In the genomic region with DNA sequence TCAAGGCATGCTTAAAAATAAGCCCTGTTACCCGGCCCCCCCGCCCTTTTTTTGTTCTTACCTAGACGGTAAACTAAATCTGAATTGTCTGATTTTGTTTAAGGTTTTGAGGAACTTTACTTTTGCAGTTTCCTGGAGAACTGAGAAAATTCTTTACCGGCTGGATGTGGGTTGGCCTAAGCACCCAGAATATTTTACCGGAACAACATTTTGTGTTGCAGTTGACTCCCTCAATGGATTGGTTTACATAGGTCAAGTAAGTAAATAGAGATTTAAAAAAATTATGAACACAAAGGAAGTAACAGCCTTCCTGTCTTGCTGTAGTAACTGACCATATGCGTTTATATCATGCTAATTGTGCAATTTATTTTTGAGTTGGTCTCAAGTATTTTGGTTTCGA, we compare ENCODE assay signal across 2 cellular contexts.
TF ChIP-seq lines count a peak whose summit lies in the region.

No MANE protein-coding gene starts in this region.

TF ChIP-seq in SK-N-SH, 30 proteins besides CTCF, POLR2A, EP300 and RAD21 (continued from another document):
- TF ChIP-seq USF1 (IDR thresholded peaks at IDR 0.05; ENCODE audit: borderline replicate concordance, low read depth), result no peak

TF ChIP-seq in SK-N-SH treated with all-trans-retinoic acid at 6 μM for 48 hours, 23 proteins besides CTCF, POLR2A, EP300 and RAD21 (continued from another document):
- TF ChIP-seq, protein P1, sequence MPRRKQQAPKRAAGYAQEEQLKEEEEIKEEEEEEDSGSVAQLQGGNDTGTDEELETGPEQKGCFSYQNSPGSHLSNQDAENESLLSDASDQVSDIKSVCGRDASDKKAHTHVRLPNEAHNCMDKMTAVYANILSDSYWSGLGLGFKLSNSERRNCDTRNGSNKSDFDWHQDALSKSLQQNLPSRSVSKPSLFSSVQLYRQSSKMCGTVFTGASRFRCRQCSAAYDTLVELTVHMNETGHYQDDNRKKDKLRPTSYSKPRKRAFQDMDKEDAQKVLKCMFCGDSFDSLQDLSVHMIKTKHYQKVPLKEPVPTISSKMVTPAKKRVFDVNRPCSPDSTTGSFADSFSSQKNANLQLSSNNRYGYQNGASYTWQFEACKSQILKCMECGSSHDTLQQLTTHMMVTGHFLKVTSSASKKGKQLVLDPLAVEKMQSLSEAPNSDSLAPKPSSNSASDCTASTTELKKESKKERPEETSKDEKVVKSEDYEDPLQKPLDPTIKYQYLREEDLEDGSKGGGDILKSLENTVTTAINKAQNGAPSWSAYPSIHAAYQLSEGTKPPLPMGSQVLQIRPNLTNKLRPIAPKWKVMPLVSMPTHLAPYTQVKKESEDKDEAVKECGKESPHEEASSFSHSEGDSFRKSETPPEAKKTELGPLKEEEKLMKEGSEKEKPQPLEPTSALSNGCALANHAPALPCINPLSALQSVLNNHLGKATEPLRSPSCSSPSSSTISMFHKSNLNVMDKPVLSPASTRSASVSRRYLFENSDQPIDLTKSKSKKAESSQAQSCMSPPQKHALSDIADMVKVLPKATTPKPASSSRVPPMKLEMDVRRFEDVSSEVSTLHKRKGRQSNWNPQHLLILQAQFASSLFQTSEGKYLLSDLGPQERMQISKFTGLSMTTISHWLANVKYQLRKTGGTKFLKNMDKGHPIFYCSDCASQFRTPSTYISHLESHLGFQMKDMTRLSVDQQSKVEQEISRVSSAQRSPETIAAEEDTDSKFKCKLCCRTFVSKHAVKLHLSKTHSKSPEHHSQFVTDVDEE (CRISPR knock-in tag; IDR thresholded peaks at IDR 0.05), result no peak
